Comparison of ENCODE assay signal across 12 cellular contexts in genomic region chr6:18504232-18504596, GRCh38.
A peak's percentile ranks its signal among the peaks of the same experiment; 100 is the strongest.
DNase-seq lines count a peak whose midpoint lies in the region; TF ChIP-seq lines count a peak whose summit lies in the region.
"Had no signal": no experiment of that assay in that cellular context is flagged by ENCODE, and none has a peak within 500 bp of the region (broad histone marks: within the 10 kb centered on the region; RNA-seq: fewer than 3 reads in every experiment).

No MANE protein-coding gene starts in this region.

- no peaks in the 10 kb centered on the region for H3K79me2 ChIP-seq in PC-9 (ENCODE audit: low read depth)

- no peaks in the 10 kb centered on the region for H3K9me3 ChIP-seq in PC-9 (ENCODE audit: insufficient read depth, low read depth)
- no peaks in the 10 kb centered on the region for H3K9me3 ChIP-seq in esophagus squamous epithelium
- H3K9me3 ChIP-seq: prostate gland, SJSA1, upper lobe of left lung had no signal

- CTCF ChIA-PET in PC-9 (lab: Charles Lee), result interaction anchor here (0.8 kb wide), 1 partner anchor 99 kb away, joined by 3 read pairs; no protein-coding TSS in a partner anchor

- H3K27ac ChIP-seq in PC-9 (no peak overlapping the region), esophagus squamous epithelium (peak overlapping the region in 1 of 4 donors; percentile 67), rectal smooth muscle tissue (ENCODE audit: low read depth, low read length) (no peak overlapping the region)

- TF ChIP-seq POLR2A in esophagus squamous epithelium (IDR thresholded peaks at IDR 0.05), result no peak

- WGBS in esophagus squamous epithelium, 2 donors, result 20 to 31% methylated on average over 2 of the region's 2 CpGs

- H4K20me1 ChIP-seq in PC-9 (ENCODE audit: insufficient read depth), result no peaks in the 10 kb centered on the region

- no peaks in the 10 kb centered on the region for H3K27me3 ChIP-seq in PC-9 (ENCODE audit: insufficient read depth, low read depth)
- H3K27me3 ChIP-seq in esophagus squamous epithelium, result no peaks in the 10 kb centered on the region
- no peaks in the 10 kb centered on the region for H3K27me3 ChIP-seq in rectal smooth muscle tissue (ENCODE audit: control insufficient read depth, insufficient read depth, low read length)
- H3K27me3 ChIP-seq: SJSA1, upper lobe of left lung had no signal

- intact Hi-C loops in PC-9 (cut with micrococcal nuclease; ENCODE audit: unreplicated experiment), result loop anchor here (1.0 to 10.0 kb wide), 9 partner anchors 162 to 1348 kb away; partner anchors contain the start of genes DEK, KDM1B, NHLRC1 and TPMT
- intact Hi-C loops in esophagus squamous epithelium (cut with DNase I), result loop anchor here (5.0 kb wide), 1 partner anchor 177 kb away; no protein-coding TSS in a partner anchor

- H3K36me3 ChIP-seq in PC-9 (ENCODE audit: low read depth) (no peaks in the 10 kb centered on the region), esophagus squamous epithelium (no peaks in the 10 kb centered on the region), rectal smooth muscle tissue (ENCODE audit: control insufficient read depth, insufficient read depth, low read length) (no peaks in the 10 kb centered on the region)
- H3K36me3 ChIP-seq: prostate gland, SJSA1, upper lobe of left lung had no signal

- POLR2A ChIA-PET in PC-9 (lab: Charles Lee; ENCODE audit: unreplicated experiment), result no interaction called here

- DNase-seq in GM13977 (ENCODE audit: low spot score) (no peak), PC-9 (no peak), esophagus squamous epithelium (lab: John Stamatoyannopoulos, UW) (no peak), pons (ENCODE audit: low spot score) (no peak), foreskin fibroblast (no peak), NCI-H446 treated with DMSO at 0.1 percent for 48 hours (lab: John Stamatoyannopoulos, UW) (no peak)
- DNase-seq in activated CD4-positive, alpha-beta T cell treated with anti-CD3 and anti-CD28 coated beads for 48 hours, result no peak
- DNase-seq: activated T-cell treated with anti-CD3 and anti-CD28 coated beads, Interleukin-2, amount 50 U/mL, for 48 hours had no signal

- H3K4me2 ChIP-seq in PC-9, result peak overlapping the region; percentile 75

- H3K4me1 ChIP-seq in PC-9 (replicated peaks; ENCODE audit: insufficient read depth) (peaks cover 12% of the 10 kb centered on the region; the same call in 1 of the 2 replicates), esophagus squamous epithelium (peaks cover 4 to 19% (median 8%) of the 10 kb centered on the region in 3 donors), rectal smooth muscle tissue (ENCODE audit: control insufficient read depth, insufficient read depth, low read length) (no peaks in the 10 kb centered on the region)
- H3K4me1 ChIP-seq: prostate gland had no signal

- in situ Hi-C loops in GM13977 (cut with MboI; ENCODE audit: low pct_unique_long_range_greater_than_20kb, low sequenced_read_pairs, unreplicated experiment), result loop anchor here (10.0 kb wide), 1 partner anchor 169 kb away; no protein-coding TSS in a partner anchor

- no peak overlapping the region; the same call in 1 of the 2 replicates for H3K4me3 ChIP-seq in PC-9
- peak overlapping the region in 3 of 4 donors; percentile 30 to 61 (median 33) for H3K4me3 ChIP-seq in esophagus squamous epithelium
- peak overlapping the region; percentile 17 for H3K4me3 ChIP-seq in rectal smooth muscle tissue (ENCODE audit: low read length)
- H3K4me3 ChIP-seq in foreskin fibroblast (ENCODE audit: low read depth in 1 of 2, low read length in 2 of 2), result no peak overlapping the region
- H3K4me3 ChIP-seq: prostate gland had no signal

- H3F3A ChIP-seq in PC-9 (ENCODE audit: insufficient read depth, low read depth), result no peaks in the 10 kb centered on the region

- H2AFZ ChIP-seq in PC-9, result peak overlapping the region; percentile 74

- no peak overlapping the region for H3K9ac ChIP-seq in rectal smooth muscle tissue (ENCODE audit: low read length)

- H3K9me2 ChIP-seq in PC-9 (ENCODE audit: insufficient read depth), result no peaks in the 10 kb centered on the region

- TF ChIP-seq CTCF in GM13977 (IDR thresholded peaks at IDR 0.05; ENCODE audit: extremely low read depth, insufficient read depth, missing control alignments), result peak; percentile 12
- TF ChIP-seq CTCF in PC-9 (conservative IDR thresholded peaks at IDR 0.05), result peak; percentile 41; the same call in 1 of the 2 replicates
- TF ChIP-seq CTCF in esophagus squamous epithelium (IDR thresholded peaks at IDR 0.05), result peak in 1 of 6 experiments; percentile 3
- TF ChIP-seq CTCF in foreskin fibroblast (IDR thresholded peaks at IDR 0.05; ENCODE audit: low read depth, low read length), result no peak

- no TSS peak for BruUV-seq in PC-9 (replicated peaks; lab: Mats Ljungman, UMichigan)

Comparison
In these comparisons a context has a peak if more than half of its experiments do, and no peak if none do; other contexts are left out.
1. H3K4me3 ChIP-seq: peak in esophagus squamous epithelium (3 of 4) and rectal smooth muscle tissue (single experiment); none in PC-9 (single experiment) and foreskin fibroblast (0 of 2).